In genomic region chr16:84084570-84085270, GRCh38 we compare ENCODE assay signal across 8 cellular contexts. TPM values are rescaled to one million over a fixed set of nuclear protein-coding genes. Genes with fewer than 3 reads are reported as not detected.
DNase-seq lines count a peak whose midpoint lies in the region; ATAC-seq, FAIRE-seq and TF ChIP-seq lines count a peak whose summit lies in the region.

No MANE protein-coding gene starts in this region.

- no peak overlapping the region for H4K8ac ChIP-seq in H1 (ENCODE audit: extremely low read depth, insufficient read depth, low read length)

- no peak overlapping the region for H2BK15ac ChIP-seq in H1 (ENCODE audit: low read length)

- H3K27ac ChIP-seq in DND-41 (ENCODE audit: low read length) (peak overlapping the region; percentile 99), H1 (ENCODE audit: low read depth, low read length) (no peak overlapping the region)

- TF ChIP-seq RAD21 in H1 (IDR thresholded peaks at IDR 0.05 in 1 of 2, conservative IDR thresholded peaks at IDR 0.05 in 1 of 2; ENCODE audit: low read depth in 2 of 2, low read length in 2 of 2) = peak; percentile 72 to 79

- H3K27ac Mint-ChIP-seq in activated CD8-positive, alpha-beta T cell treated with anti-CD3 and anti-CD28 coated beads for 36 hours = no peak overlapping the region
- H3K27ac Mint-ChIP-seq in stimulated activated naive B cell treated with anti-CD40 and anti-IgM and Interleukin-4, amounts not matched to agents 10 μg/mL and 1 μg/mL and 100 μg/mL, for 72 hours = no peak overlapping the region

- H3K23me2 ChIP-seq in H1 (ENCODE audit: low read depth, low read length) = no peaks in the 10 kb centered on the region

- peak; percentile 59 for ATAC-seq in DND-41 (ENCODE audit: insufficient read depth, low read depth)
- ATAC-seq in HG02798 (IDR thresholded peaks at IDR 0.05; ENCODE audit: poor library complexity, unreplicated experiment) = peak; percentile 56
- ATAC-seq in activated CD8-positive, alpha-beta T cell treated with anti-CD3 and anti-CD28 coated beads for 36 hours = peak; percentile 87
- ATAC-seq in stimulated activated naive B cell treated with anti-CD40 and anti-IgM and Interleukin-4, amounts not matched to agents 10 μg/mL and 1 μg/mL and 100 μg/mL, for 72 hours (replicated peaks) = peak; percentile 48 to 56
- no peak for ATAC-seq in HG02571 (IDR thresholded peaks at IDR 0.05; ENCODE audit: unreplicated experiment)

- no peaks in the 10 kb centered on the region for H3K9me3 ChIP-seq in DND-41 (ENCODE audit: insufficient read depth, low read length, severe bottlenecking)
- no peaks in the 10 kb centered on the region for H3K9me3 ChIP-seq in H1 (ENCODE audit: insufficient read depth in 2 of 2, low read depth in 1 of 2, low read length in 1 of 2)

- no peak overlapping the region for H3K4ac ChIP-seq in H1 (replicated peaks; ENCODE audit: insufficient read length, low read depth, low read length)

- H3K4me1 ChIP-seq in DND-41 (ENCODE audit: insufficient read depth, low read length) (peaks cover 54% of the 10 kb centered on the region), H1 (replicated peaks in 1 of 4; ENCODE audit: control insufficient read depth in 3 of 4, insufficient read depth in 4 of 4, low read length in 3 of 4) (no peaks in the 10 kb centered on the region)

- H3K4me3 Mint-ChIP-seq in activated CD8-positive, alpha-beta T cell treated with anti-CD3 and anti-CD28 coated beads for 36 hours = no peak overlapping the region
- no peak overlapping the region for H3K4me3 Mint-ChIP-seq in stimulated activated naive B cell treated with anti-CD40 and anti-IgM and Interleukin-4, amounts not matched to agents 10 μg/mL and 1 μg/mL and 100 μg/mL, for 72 hours

- peaks cover 66% of the 10 kb centered on the region for H3K79me2 ChIP-seq in DND-41 (ENCODE audit: insufficient read depth, low read length)
- no peaks in the 10 kb centered on the region for H3K79me2 ChIP-seq in H1 (ENCODE audit: control insufficient read depth in 1 of 2, insufficient read depth in 2 of 2, low read length in 2 of 2)

- no peaks in the 10 kb centered on the region for H3K9me3 Mint-ChIP-seq in activated CD8-positive, alpha-beta T cell treated with anti-CD3 and anti-CD28 coated beads for 36 hours
- no peaks in the 10 kb centered on the region for H3K9me3 Mint-ChIP-seq in stimulated activated naive B cell treated with anti-CD40 and anti-IgM and Interleukin-4, amounts not matched to agents 10 μg/mL and 1 μg/mL and 100 μg/mL, for 72 hours

- H2BK12ac ChIP-seq in H1 (ENCODE audit: low read depth, low read length) = no peak overlapping the region

- peak; percentile 80 for FAIRE-seq in H1 (lab: Jason Lieb, UNC)

- H4K20me1 ChIP-seq in DND-41 (ENCODE audit: insufficient read depth, low read length) = no peaks in the 10 kb centered on the region
- peaks cover 0 to 9% of the 10 kb centered on the region in 2 experiments for H4K20me1 ChIP-seq in H1 (replicated peaks in 1 of 2; ENCODE audit: control insufficient read depth in 1 of 2, insufficient read depth in 2 of 2, low read length in 2 of 2)

- CTCF ChIA-PET in activated CD8-positive, alpha-beta T cell treated with anti-CD3 and anti-CD28 coated beads for 36 hours (lab: Charles Lee) = interaction anchor here (0.6 to 11.0 kb wide), 26 partner anchors 10 to 157 kb away, joined by 3 to 172 read pairs (median 4); partner anchors contain the start of genes ADAD2, MBTPS1 and TAF1C
- CTCF ChIA-PET in H1 (lab: Charles Lee; ENCODE audit: partially characterized antibody) = interaction anchor here (0.6 to 10.5 kb wide), 35 partner anchors 8 to 421 kb away, joined by 3 to 93 read pairs (median 5); partner anchors contain the start of gene ADAD2

- peaks cover 54% of the 10 kb centered on the region for H3K36me3 Mint-ChIP-seq in activated CD8-positive, alpha-beta T cell treated with anti-CD3 and anti-CD28 coated beads for 36 hours (ENCODE audit: low read depth)
- H3K36me3 Mint-ChIP-seq in stimulated activated naive B cell treated with anti-CD40 and anti-IgM and Interleukin-4, amounts not matched to agents 10 μg/mL and 1 μg/mL and 100 μg/mL, for 72 hours = peaks cover 56 to 73% of the 10 kb centered on the region in 2 donors

- intact Hi-C loops in activated CD8-positive, alpha-beta T cell treated with anti-CD3 and anti-CD28 coated beads for 36 hours (cut with micrococcal nuclease) = loop anchor here (5.0 kb wide), 2 partner anchors 58 to 103 kb away; partner anchors contain the start of gene TAF1C

- H3K56ac ChIP-seq in H1 (replicated peaks; ENCODE audit: insufficient read length, low read depth, low read length) = no peak overlapping the region

- no peak overlapping the region for H3K4me2 ChIP-seq in DND-41 (ENCODE audit: insufficient read depth, low read length)
- H3K4me2 ChIP-seq in H1 (ENCODE audit: insufficient read depth in 1 of 2, low read depth in 2 of 2, low read length in 2 of 2) = no peak overlapping the region

- H3K9ac ChIP-seq in DND-41 (ENCODE audit: low read depth, low read length) (peak overlapping the region; percentile 60), H1 (replicated peaks in 1 of 4; ENCODE audit: extremely low read depth in 1 of 4, low read depth in 3 of 4, low read length in 3 of 4) (no peak overlapping the region)

- H4K91ac ChIP-seq in H1 (replicated peaks; ENCODE audit: insufficient read length, low read length) = no peak overlapping the region

- DNase-seq in DND-41 (peak; percentile 75), NCI-H526 (lab: John Stamatoyannopoulos, UW) (peak; percentile 64 to 72), H1 (ENCODE audit: low read depth in 1 of 2, low spot score in 2 of 2) (peak; percentile 49 to 80), myocyte (ENCODE audit: low read depth) (peak; percentile 41)
- DNase-seq in activated CD8-positive, alpha-beta T cell treated with anti-CD3 and anti-CD28 coated beads for 36 hours = peak; percentile 87
- peak; percentile 46 for DNase-seq in stimulated activated naive B cell treated with anti-CD40 and anti-IgM and Interleukin-4, amounts not matched to agents 10 μg/mL and 1 μg/mL and 100 μg/mL, for 72 hours

- no peak overlapping the region for H2BK120ac ChIP-seq in H1 (replicated peaks; ENCODE audit: low read depth, low read length)

- no peak for TF ChIP-seq POLR2A in H1 (IDR thresholded peaks at IDR 0.05; ENCODE audit: control extremely low read depth in 1 of 2, low read depth in 2 of 2, low read length in 2 of 2)

- H3K4me3 ChIP-seq in DND-41 (ENCODE audit: low read depth in 1 of 2, low read length in 2 of 2) (no peak overlapping the region), H1 (ENCODE audit: extremely low read depth in 1 of 4, insufficient read depth in 2 of 4, low read depth in 3 of 4, low read length in 4 of 4) (no peak overlapping the region)

- H3K27me3 ChIP-seq in DND-41 (ENCODE audit: insufficient read depth, low read length, poor library complexity) (no peaks in the 10 kb centered on the region), H1 (replicated peaks in 1 of 4; ENCODE audit: control insufficient read depth in 3 of 4, extremely low read depth in 1 of 4, insufficient read depth in 3 of 4, low read length in 3 of 4) (no peaks in the 10 kb centered on the region)

- H2BK5ac ChIP-seq in H1 (ENCODE audit: low read depth, low read length) = no peak overlapping the region

- H3K14ac ChIP-seq in H1 (ENCODE audit: insufficient read length) = no peak overlapping the region

- H3K23ac ChIP-seq in H1 (ENCODE audit: insufficient read length) = no peak overlapping the region

- peaks cover 43% of the 10 kb centered on the region for H3K4me1 Mint-ChIP-seq in activated CD8-positive, alpha-beta T cell treated with anti-CD3 and anti-CD28 coated beads for 36 hours (ENCODE audit: low read depth)
- H3K4me1 Mint-ChIP-seq in stimulated activated naive B cell treated with anti-CD40 and anti-IgM and Interleukin-4, amounts not matched to agents 10 μg/mL and 1 μg/mL and 100 μg/mL, for 72 hours = peaks cover 35 to 46% of the 10 kb centered on the region in 2 donors

- POLR2A ChIA-PET in activated CD8-positive, alpha-beta T cell treated with anti-CD3 and anti-CD28 coated beads for 36 hours (lab: Charles Lee) = interaction anchor here (1.2 to 1.5 kb wide), 2 partner anchors 32 to 91 kb away, joined by 4 read pairs; no protein-coding TSS in a partner anchor
- POLR2A ChIA-PET in H1 (lab: Charles Lee; ENCODE audit: partially characterized antibody) = interaction anchor here (1.0 to 1.2 kb wide), 2 partner anchors 32 to 92 kb away, joined by 4 read pairs; partner anchors contain the start of gene MBTPS1

- no peak overlapping the region for H3K18ac ChIP-seq in H1 (ENCODE audit: extremely low read depth, low read length)

- H2AK5ac ChIP-seq in H1 (ENCODE audit: low read depth, low read length) = no peak overlapping the region

- no peaks in the 10 kb centered on the region for H3K27me3 Mint-ChIP-seq in activated CD8-positive, alpha-beta T cell treated with anti-CD3 and anti-CD28 coated beads for 36 hours
- H3K27me3 Mint-ChIP-seq in stimulated activated naive B cell treated with anti-CD40 and anti-IgM and Interleukin-4, amounts not matched to agents 10 μg/mL and 1 μg/mL and 100 μg/mL, for 72 hours = no peaks in the 10 kb centered on the region

- peaks cover 82% of the 10 kb centered on the region for H3K36me3 ChIP-seq in DND-41 (ENCODE audit: insufficient read depth, low read length)
- peaks cover 18 to 57% (median 39%) of the 10 kb centered on the region in 4 experiments; a peak in 7 of 8 replicates for H3K36me3 ChIP-seq in H1 (ENCODE audit: control insufficient read depth in 2 of 4, insufficient read depth in 4 of 4, low read length in 3 of 4)

- H2AFZ ChIP-seq in DND-41 (ENCODE audit: low read depth, low read length) (no peak overlapping the region), H1 (ENCODE audit: low read length) (no peak overlapping the region)

- WGBS in H1 (ENCODE audit: extremely low coverage in 1 of 2, insufficient coverage in 1 of 2, insufficient read length in 1 of 2, insufficient replicate concordance in 2 of 2, low coverage in 1 of 2, low lambda C conversion rate in 2 of 2, missing lambda C conversion rate in 1 of 2), 2 experiments = 63% methylated on average over 11 of the region's 11 CpGs; no CpG with 5 or more reads in 1 of the 2 experiments

- TF ChIP-seq EP300 in H1 (IDR thresholded peaks at IDR 0.05; ENCODE audit: borderline replicate concordance in 1 of 2, low read depth in 2 of 2, low read length in 2 of 2) = no peak

- no peak overlapping the region for H4K5ac ChIP-seq in H1 (ENCODE audit: insufficient read length, low read depth, low read length)

- H3K79me1 ChIP-seq in H1 (ENCODE audit: low read depth, low read length) = no peaks in the 10 kb centered on the region; the same call in 1 of the 2 replicates

- TF ChIP-seq CTCF in DND-41 (IDR thresholded peaks at IDR 0.05; ENCODE audit: borderline replicate concordance, extremely low read depth, low read length, poor library complexity, severe bottlenecking) (peak; percentile 90), H1 (IDR thresholded peaks at IDR 0.05; ENCODE audit: control extremely low read depth in 1 of 3, insufficient read depth in 1 of 3, low read depth in 1 of 3, low read length in 3 of 3) (peak; percentile 88 to 97 (median 97))
- TF ChIP-seq CTCF in activated CD8-positive, alpha-beta T cell treated with anti-CD3 and anti-CD28 coated beads for 36 hours (IDR thresholded peaks at IDR 0.05) = peak; percentile 89

- H2BK20ac ChIP-seq in H1 (ENCODE audit: low read length) = no peak overlapping the region

RNA-seq across cellular contexts. Expression of gene MBTPS1, which starts 32.0 kb away (rescaled TPM):
- total RNA-seq in activated CD8-positive, alpha-beta T cell treated with anti-CD3 and anti-CD28 coated beads for 36 hours = 10 to 100 TPM; 31.5 to 31.7 TPM
- 52.0 and 53.3 TPM in 2 replicates for total RNA-seq in H1 (2021; fragmentation: NEBNext Ultra II Directional; extraction: Animal tissue kit (Norgen Biotek cat#: 25700))
- polyA plus RNA-seq in H1 (2011; rRNA removed) = 30.6 and 33.7 TPM in 2 replicates
- polyA plus RNA-seq in H1 (2011; cell fraction: cytosol; rRNA removed) = 46.4 TPM
- 83.5 TPM for polyA plus RNA-seq in H1 (2011; cell fraction: nucleus; rRNA removed)
- polyA plus RNA-seq in H1 (2012, experiment 1 of 2) = 39.2 to 58.7 TPM (median 43.2 TPM) in 4 replicates
- polyA plus RNA-seq in H1 (2012, experiment 2 of 2) = 11.1 TPM
- 55.9 TPM for polyA plus RNA-seq in H1 (2013, experiment 1 of 2)
- polyA plus RNA-seq in H1 (2013, experiment 2 of 2) = 58.6 TPM
- polyA minus RNA-seq in H1 (2011; rRNA and poly(A)+ RNA removed) = 61.5 and 64.3 TPM in 2 replicates
- polyA minus RNA-seq in H1 (2011; cell fraction: cytosol; rRNA and poly(A)+ RNA removed) = 61.6 TPM
- 95.3 TPM for polyA minus RNA-seq in H1 (2011; cell fraction: nucleus; rRNA and poly(A)+ RNA removed)
- 42.1 and 53.5 TPM in 2 replicates for total RNA-seq in myocyte
- polyA plus RNA-seq in myocyte (2012) = 69.7 TPM

RNA-seq across cellular contexts. Expression of gene SLC38A8, which starts 42.1 kb away (rescaled TPM):
- not detected for total RNA-seq in activated CD8-positive, alpha-beta T cell treated with anti-CD3 and anti-CD28 coated beads for 36 hours
- total RNA-seq in H1 (2021; fragmentation: NEBNext Ultra II Directional; extraction: Animal tissue kit (Norgen Biotek cat#: 25700)) = not detected in 2 replicates
- 0.08 TPM in 1 of 2 replicates, not detected in the other for polyA plus RNA-seq in H1 (2011; rRNA removed)
- not detected for polyA plus RNA-seq in H1 (2011; cell fraction: cytosol; rRNA removed)
- not detected for polyA plus RNA-seq in H1 (2011; cell fraction: nucleus; rRNA removed)
- polyA plus RNA-seq in H1 (2012, experiment 1 of 2) = not detected in 4 replicates
- not detected for polyA plus RNA-seq in H1 (2012, experiment 2 of 2)
- polyA plus RNA-seq in H1 (2013, experiment 1 of 2) = not detected
- polyA plus RNA-seq in H1 (2013, experiment 2 of 2) = 0.15 TPM
- not detected in 2 replicates for polyA minus RNA-seq in H1 (2011; rRNA and poly(A)+ RNA removed)
- polyA minus RNA-seq in H1 (2011; cell fraction: cytosol; rRNA and poly(A)+ RNA removed) = not detected
- polyA minus RNA-seq in H1 (2011; cell fraction: nucleus; rRNA and poly(A)+ RNA removed) = not detected
- not detected in 2 replicates for total RNA-seq in myocyte
- 0.20 TPM for polyA plus RNA-seq in myocyte (2012)
